Comparison of ENCODE assay signal across 13 cellular contexts in the genomic region with DNA sequence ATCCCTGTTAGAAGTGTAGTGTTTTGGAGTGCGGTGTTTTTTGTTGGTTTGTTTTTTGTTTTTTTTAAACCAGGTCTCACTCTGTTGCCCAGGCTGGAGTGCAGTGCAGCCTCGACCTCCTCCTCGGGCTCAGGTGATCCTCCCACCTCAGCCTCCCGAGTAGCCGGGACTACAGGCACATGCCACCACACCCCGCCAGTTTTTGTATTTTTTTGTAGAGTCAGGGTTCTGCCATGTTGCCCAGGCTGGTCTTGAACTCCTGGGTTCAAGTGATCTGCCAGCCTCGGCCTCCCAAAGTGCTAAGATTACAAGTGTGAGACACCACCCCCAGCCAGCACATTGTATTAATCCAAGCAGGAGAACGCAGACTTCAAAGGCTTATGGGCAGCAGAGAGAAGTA. TPM values are rescaled to one million over a fixed set of nuclear protein-coding genes. Genes with fewer than 3 reads are reported as not detected.
A peak's percentile ranks its signal among the peaks of the same experiment; 100 is the strongest.
DNase-seq lines count a peak whose midpoint lies in the region; ATAC-seq and TF ChIP-seq lines count a peak whose summit lies in the region.
"Had no signal": no experiment of that assay in that cellular context is flagged by ENCODE, and none has a peak within 500 bp of the region (broad histone marks: within the 10 kb centered on the region; RNA-seq: fewer than 3 reads in every experiment).

No MANE protein-coding gene starts in this region.

- in situ Hi-C loops in IMR-90 (cut with MboI; ENCODE audit: low sequenced_read_pairs) (no loop called here), G401 (cut with HindIII; ENCODE audit: low sequenced_read_pairs) (no loop called here)

- H2AK5ac ChIP-seq in IMR-90 (ENCODE audit: low read depth, low read length) = peak overlapping the region; percentile 51

- POLR2A ChIA-PET in CD8-positive, alpha-beta T cell (lab: Charles Lee) = no interaction called here
- POLR2A ChIA-PET in IMR-90 (lab: Charles Lee; ENCODE audit: unreplicated experiment) = no interaction called here

- DNase-seq in CD8-positive, alpha-beta T cell = no peak
- DNase-seq in IMR-90 (no peak), Peyer's patch (no peak), NCI-H1417 treated with DMSO at 0.1 percent for 48 hours (lab: John Stamatoyannopoulos, UW) (no peak), G401 (ENCODE audit: low spot score) (no peak), tibial nerve (ENCODE audit: low spot score in 2 of 2) (no peak)
- DNase-seq: activated CD4-positive, alpha-beta T cell treated with anti-CD3 and anti-CD28 coated beads, Interleukin-2, amount 50 U/mL, for 1 hour; brain microvascular endothelial cell; DMS153; NCI-H2107 had no signal

- peak overlapping the region; percentile 99 for H3K27ac Mint-ChIP-seq in CD8-positive, alpha-beta T cell
- H3K27ac Mint-ChIP-seq in activated naive CD8-positive, alpha-beta T cell = peak overlapping the region; percentile 92
- H3K27ac Mint-ChIP-seq in nephron = peak overlapping the region; percentile 2 to 62 (median 7)

- no peak overlapping the region for H4K91ac ChIP-seq in IMR-90 (ENCODE audit: insufficient read depth, low read depth, low read length)

- H3K27me3 ChIP-seq in CD8-positive, alpha-beta T cell (ENCODE audit: insufficient read depth, low read length) = no peaks in the 10 kb centered on the region
- H3K27me3 ChIP-seq in IMR-90 (ENCODE audit: control insufficient read depth, insufficient read depth, low read length) = no peaks in the 10 kb centered on the region
- no peaks in the 10 kb centered on the region for H3K27me3 ChIP-seq in Peyer's patch
- H3K27me3 ChIP-seq in tibial nerve = no peaks in the 10 kb centered on the region
- H3K27me3 ChIP-seq: brain microvascular endothelial cell, esophagus muscularis mucosa had no signal

- no peak overlapping the region for H4K5ac ChIP-seq in IMR-90 (ENCODE audit: low read depth, low read length)

- peaks cover 34% of the 10 kb centered on the region for H3K4me1 ChIP-seq in CD8-positive, alpha-beta T cell (ENCODE audit: insufficient read depth, low read length)
- H3K4me1 ChIP-seq in IMR-90 (ENCODE audit: control insufficient read depth, insufficient read depth, low read length) (peaks cover 2% of the 10 kb centered on the region), Peyer's patch (peaks cover 0 to 29% (median 4%) of the 10 kb centered on the region in 4 donors), tibial nerve (peaks cover 0 to 34% (median 9%) of the 10 kb centered on the region in 4 donors)

- TF ChIP-seq EP300 in tibial nerve (IDR thresholded peaks at IDR 0.05) = no peak

- WGBS in IMR-90 (ENCODE audit: extremely low coverage in 2 of 2, insufficient read length in 1 of 2), 2 experiments = 80% methylated on average over 1 of the region's 8 CpGs; no CpG with 5 or more reads in 1 of the 2 experiments
- WGBS in tibial nerve, 2 donors = 82% methylated on average over 8 of the region's 8 CpGs

- BruUV-seq in IMR-90 (replicated peaks; lab: Mats Ljungman, UMichigan) = no TSS peak

- TF ChIP-seq POLR2A in IMR-90 (IDR thresholded peaks at IDR 0.05; ENCODE audit: low read depth, low read length) (no peak), Peyer's patch (IDR thresholded peaks at IDR 0.05) (no peak), tibial nerve (IDR thresholded peaks at IDR 0.05) (no peak)

- TF ChIP-seq CTCF in CD8-positive, alpha-beta T cell (IDR thresholded peaks at IDR 0.05) = no peak
- TF ChIP-seq CTCF in IMR-90 (conservative IDR thresholded peaks at IDR 0.05; ENCODE audit: low read depth, low read length) = no peak
- no peak for TF ChIP-seq CTCF in nephron (IDR thresholded peaks at IDR 0.05; ENCODE audit: unreplicated experiment in 3 of 3)
- no peak for TF ChIP-seq CTCF in Peyer's patch (IDR thresholded peaks at IDR 0.05)
- TF ChIP-seq CTCF in tibial nerve (IDR thresholded peaks at IDR 0.05) = no peak

- intact Hi-C loops in CD8-positive, alpha-beta T cell (cut with DNase I, micrococcal nuclease) = loop anchor here (5.0 kb wide), 3 partner anchors 35 to 665 kb away; no protein-coding TSS in a partner anchor
- intact Hi-C loops in IMR-90 (cut with micrococcal nuclease) = no loop called here

- CTCF ChIA-PET in CD8-positive, alpha-beta T cell (lab: Charles Lee) = interaction anchor here (1.6 kb wide), 1 partner anchor 37 kb away, joined by 6 read pairs; no protein-coding TSS in a partner anchor
- CTCF ChIA-PET in IMR-90 (lab: Yijun Ruan, JAX) = no interaction called here

- no peak overlapping the region for H3K4me2 ChIP-seq in IMR-90 (ENCODE audit: low read depth, low read length)

- no peak overlapping the region for H2BK5ac ChIP-seq in IMR-90 (ENCODE audit: low read depth, low read length, poor library complexity, severe bottlenecking)

- H3K9me3 Mint-ChIP-seq in CD8-positive, alpha-beta T cell = no peaks in the 10 kb centered on the region
- H3K9me3 Mint-ChIP-seq in activated naive CD8-positive, alpha-beta T cell (ENCODE audit: low read depth) = no peaks in the 10 kb centered on the region
- H3K9me3 Mint-ChIP-seq in nephron = no peaks in the 10 kb centered on the region

- H3K4me3 ChIP-seq in CD8-positive, alpha-beta T cell (ENCODE audit: low read depth, low read length) = no peak overlapping the region
- no peak overlapping the region for H3K4me3 ChIP-seq in IMR-90 (ENCODE audit: insufficient read depth, low read depth, low read length)
- no peak overlapping the region for H3K4me3 ChIP-seq in Peyer's patch
- no peak overlapping the region for H3K4me3 ChIP-seq in tibial nerve

- H3K56ac ChIP-seq in IMR-90 (ENCODE audit: extremely low read depth, insufficient read depth, low read length) = no peak overlapping the region

- no peak for TF ChIP-seq RAD21 in IMR-90 (IDR thresholded peaks at IDR 0.05; ENCODE audit: low read length)

- H3K9ac ChIP-seq in IMR-90 (ENCODE audit: low read depth, low read length) = no peak overlapping the region

- no peak overlapping the region for H3K27ac ChIP-seq in CD8-positive, alpha-beta T cell (ENCODE audit: low read depth, low read length)
- H3K27ac ChIP-seq in IMR-90 (ENCODE audit: insufficient read depth, low read length) (no peak overlapping the region), Peyer's patch (no peak overlapping the region), tibial nerve (peak overlapping the region in 1 of 4 donors; percentile 99)

- H3K36me3 ChIP-seq in CD8-positive, alpha-beta T cell (ENCODE audit: insufficient read depth, low read length) = no peaks in the 10 kb centered on the region
- no peaks in the 10 kb centered on the region; the same call in none of the 2 replicates for H3K36me3 ChIP-seq in IMR-90 (ENCODE audit: control insufficient read depth, insufficient read depth, low read length)
- H3K36me3 ChIP-seq in Peyer's patch = no peaks in the 10 kb centered on the region
- H3K36me3 ChIP-seq in tibial nerve = no peaks in the 10 kb centered on the region
- H3K36me3 ChIP-seq: brain microvascular endothelial cell, esophagus muscularis mucosa had no signal

- H3K4me3 Mint-ChIP-seq in CD8-positive, alpha-beta T cell = peak overlapping the region; percentile 35
- H3K4me3 Mint-ChIP-seq in activated naive CD8-positive, alpha-beta T cell = peak overlapping the region; percentile 86
- H3K4me3 Mint-ChIP-seq in nephron = peak overlapping the region; percentile 90 to 92 (median 92)

- ATAC-seq in CD8-positive, alpha-beta T cell = no peak
- ATAC-seq in IMR-90 (ENCODE audit: low read depth) = no peak

- peaks cover 34% of the 10 kb centered on the region for H3K4me1 Mint-ChIP-seq in CD8-positive, alpha-beta T cell (ENCODE audit: low read depth)
- peaks cover 34% of the 10 kb centered on the region for H3K4me1 Mint-ChIP-seq in activated naive CD8-positive, alpha-beta T cell (ENCODE audit: low read depth)
- peaks cover 36% of the 10 kb centered on the region for H3K4me1 Mint-ChIP-seq in nephron

- no peak overlapping the region for H2BK20ac ChIP-seq in IMR-90 (ENCODE audit: low read depth, low read length)

- no peak overlapping the region for H3K18ac ChIP-seq in IMR-90 (ENCODE audit: low read depth, low read length)

- H3K27me3 Mint-ChIP-seq in CD8-positive, alpha-beta T cell (ENCODE audit: low read depth) = no peaks in the 10 kb centered on the region
- H3K27me3 Mint-ChIP-seq in activated naive CD8-positive, alpha-beta T cell = no peaks in the 10 kb centered on the region
- peaks cover 6% of the 10 kb centered on the region for H3K27me3 Mint-ChIP-seq in nephron (ENCODE audit: low read depth)

- H3K14ac ChIP-seq in IMR-90 (replicated peaks; ENCODE audit: low read depth, low read length) = no peak overlapping the region

- no peaks in the 10 kb centered on the region for H3K9me3 ChIP-seq in CD8-positive, alpha-beta T cell (ENCODE audit: low read length)
- H3K9me3 ChIP-seq in IMR-90 (ENCODE audit: control insufficient read depth, insufficient read depth, low read length) (no peaks in the 10 kb centered on the region), Peyer's patch (no peaks in the 10 kb centered on the region), tibial nerve (no peaks in the 10 kb centered on the region)
- H3K9me3 ChIP-seq: esophagus muscularis mucosa had no signal

- H4K20me1 ChIP-seq in IMR-90 (ENCODE audit: insufficient read depth, low read length) = peaks cover 27% of the 10 kb centered on the region

- peaks cover 15% of the 10 kb centered on the region for H3K36me3 Mint-ChIP-seq in CD8-positive, alpha-beta T cell
- H3K36me3 Mint-ChIP-seq in activated naive CD8-positive, alpha-beta T cell = peaks cover 10% of the 10 kb centered on the region
- H3K36me3 Mint-ChIP-seq in nephron (ENCODE audit: low read depth) = peaks cover 14% of the 10 kb centered on the region

- no peak overlapping the region for H2AK9ac ChIP-seq in IMR-90 (replicated peaks; ENCODE audit: low read depth, low read length, poor library complexity)

- no peak overlapping the region for H2AFZ ChIP-seq in IMR-90 (replicated peaks; ENCODE audit: low read length, poor library complexity)

- H3K23ac ChIP-seq in IMR-90 (ENCODE audit: low read depth, low read length) = no peak overlapping the region

- H3K79me1 ChIP-seq in IMR-90 (ENCODE audit: low read depth in 1 of 2, low read length in 2 of 2) = peaks cover 2 to 17% of the 10 kb centered on the region in 2 experiments; a peak in 2 of 4 replicates

- H2BK15ac ChIP-seq in IMR-90 (ENCODE audit: low read depth, low read length) = no peak overlapping the region

- no peak overlapping the region for H2BK120ac ChIP-seq in IMR-90 (ENCODE audit: low read depth, low read length)

- no peak overlapping the region for H4K8ac ChIP-seq in IMR-90 (ENCODE audit: low read depth in 2 of 2, low read length in 2 of 2)

- no peak overlapping the region for H3K4ac ChIP-seq in IMR-90 (ENCODE audit: low read depth, low read length)

- dilution Hi-C loops in IMR-90 (cut with HindIII; ENCODE audit: low sequenced_read_pairs, unreplicated experiment) = no loop called here

- peaks cover 4% of the 10 kb centered on the region; the same call in 1 of the 2 replicates for H3K9me1 ChIP-seq in IMR-90 (ENCODE audit: insufficient read depth, low read length)

TF ChIP-seq in IMR-90, 13 proteins besides CTCF, POLR2A, EP300 and RAD21 (continues in another document):
- no peak for TF ChIP-seq CHD1 (IDR thresholded peaks at IDR 0.05; ENCODE audit: low read depth, low read length)

RNA-seq across cellular contexts. Expression of a gene that starts 1.3 kb away (rescaled TPM):
- total RNA-seq in CD8-positive, alpha-beta T cell = 10 to 100 TPM; 58.5 to 61.1 TPM
- total RNA-seq in IMR-90 (2012; rRNA removed) = 14.0 and 20.8 TPM in 2 replicates
- 14.7 and 21.5 TPM in 2 replicates for polyA plus RNA-seq in IMR-90 (2012; rRNA removed)
- polyA plus RNA-seq in IMR-90 (2012; cell fraction: cytosol; rRNA removed) = 3.9 and 6.4 TPM in 2 replicates
- 3.2 and 18.6 TPM in 2 replicates for polyA plus RNA-seq in IMR-90 (2012; cell fraction: nucleus; rRNA removed; ENCODE audit: low replicate concordance)
- total RNA-seq in Peyer's patch = 10 to 100 TPM; 34.4 to 72.6 (median 39.8) TPM
- 32.1 and 39.7 TPM in 2 replicates for total RNA-seq in G401 (2014; rRNA removed; shearing (Covaris generic))
- 10 to 100 TPM; 17.9 to 29.1 (median 23.1) TPM for total RNA-seq in tibial nerve

Comparison
In these comparisons a context has a peak if more than half of its experiments do, and no peak if none do; other contexts are left out.
1. H3K27ac Mint-ChIP-seq: peak in every context shown above with its lines; median percentile 99 in CD8-positive, alpha-beta T cell; 92 in activated naive CD8-positive, alpha-beta T cell; 7 in nephron.
2. H3K4me3 Mint-ChIP-seq: peak in every context shown above with its lines; median percentile 92 in nephron; 86 in activated naive CD8-positive, alpha-beta T cell; 35 in CD8-positive, alpha-beta T cell.